ENCODE assay signal across 33 cellular contexts in the genomic region with DNA sequence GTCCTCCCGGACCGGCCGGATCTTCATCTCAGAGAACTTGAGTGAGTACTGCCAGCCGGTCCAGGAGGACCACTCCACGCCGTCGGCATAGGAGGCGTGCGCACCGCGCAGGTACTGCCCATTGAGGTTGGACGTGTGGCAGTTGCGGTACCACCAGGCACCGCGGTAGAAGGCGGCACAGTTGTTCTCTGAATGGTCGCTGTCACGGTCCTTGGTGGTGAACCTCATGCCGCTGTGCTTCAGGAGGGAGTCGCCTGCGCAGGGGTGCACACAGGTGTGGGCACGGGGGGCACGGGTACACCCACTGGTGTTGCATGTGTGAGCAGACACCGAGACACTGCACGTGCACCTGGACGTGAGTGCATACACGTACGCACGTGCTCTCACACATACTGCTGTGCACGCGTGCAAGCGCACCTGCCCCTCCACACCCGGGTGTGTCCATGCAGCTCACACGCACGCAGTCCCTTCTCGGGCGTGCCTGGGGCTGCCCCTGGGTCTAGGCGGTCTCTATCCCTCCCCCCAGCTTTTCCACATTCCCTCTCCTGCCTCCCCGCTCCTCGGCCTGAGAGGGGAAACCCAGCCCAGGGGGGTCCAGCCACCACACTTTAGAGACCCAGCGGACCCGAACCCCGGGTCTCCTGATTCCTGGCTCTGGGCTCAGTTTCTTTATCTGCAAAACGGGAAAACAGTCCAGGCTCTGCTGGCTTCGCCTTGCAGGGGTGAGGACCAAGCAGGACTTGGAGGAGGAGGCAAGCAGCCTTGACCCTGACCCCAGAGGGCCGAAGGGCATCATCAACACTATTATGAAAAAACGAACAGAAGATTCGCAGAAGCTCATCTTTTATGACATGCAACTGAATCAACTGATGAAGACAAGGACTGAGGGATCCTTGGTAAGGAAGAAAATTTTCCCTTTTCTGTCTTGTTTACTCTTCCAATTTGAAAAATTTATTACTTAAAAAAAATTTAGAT. TPM values are rescaled to one million over a fixed set of nuclear protein-coding genes. Genes with fewer than 3 reads are reported as not detected.
"Had no signal": no experiment of that assay in that cellular context is flagged by ENCODE, and none has a peak within 500 bp of the region (broad histone marks: within the 10 kb centered on the region; RNA-seq: fewer than 3 reads in every experiment).

No MANE protein-coding gene starts in this region.

- H3K9me3 Mint-ChIP-seq: endodermal cell had no signal

- H3K4me1 Mint-ChIP-seq: endodermal cell had no signal

- H3K36me3 ChIP-seq: esophagus squamous epithelium, gastrocnemius medialis, heart right ventricle, left lung, lower lobe of right lung had no signal

- H3K4me1 ChIP-seq: esophagus squamous epithelium, gastrocnemius medialis, heart right ventricle, left lung, lower lobe of right lung had no signal

- H3K27ac ChIP-seq: coronary artery, dorsolateral prefrontal cortex, epithelial cell of prostate, esophagus squamous epithelium, gastrocnemius medialis, heart right ventricle, left lung, lower lobe of right lung had no signal

- H3K27ac Mint-ChIP-seq: endodermal cell had no signal

- H3K4me3 Mint-ChIP-seq: endodermal cell had no signal

- ATAC-seq: esophagus mucosa, gastrocnemius medialis, heart right ventricle, left cardiac atrium, left lung, left ventricle myocardium superior, lower lobe of right lung had no signal

- H3K4me3 ChIP-seq: coronary artery, dorsolateral prefrontal cortex, esophagus squamous epithelium, gastrocnemius medialis, heart right ventricle, left lung, lower lobe of right lung had no signal

- FAIRE-seq: colon, endometrium, islet of Langerhans, keratinocyte had no signal

- DNase-seq: dermis blood vessel endothelial cell; dorsolateral prefrontal cortex; effector CD4-positive, alpha-beta T cell; effector memory CD4-positive, alpha-beta T cell; endodermal cell; erythroblast; esophagus squamous epithelium; foreskin fibroblast; foreskin melanocyte; gastrocnemius medialis; glutamatergic neuron; head of caudate nucleus; heart right ventricle; hippocampal formation; left cardiac atrium; left lung; left ventricle myocardium superior; lower lobe of right lung; mesendoderm; midbrain had no signal

- H3K9me3 ChIP-seq: esophagus squamous epithelium, gastrocnemius medialis, heart right ventricle, left lung, lower lobe of right lung had no signal

RNA-seq across cellular contexts. Expression of a gene that starts 7.7 kb away (rescaled TPM):
- total RNA-seq: dermis blood vessel endothelial cell, dorsolateral prefrontal cortex, endodermal cell, esophagus mucosa, gastrocnemius medialis, glomerular endothelial cell, heart right ventricle, kidney epithelial cell, left cardiac atrium, left ventricle myocardium superior, lower leg skin, lower lobe of right lung, lung microvascular endothelial cell, mononuclear cell, mucosa of gallbladder had no signal
- polyA plus RNA-seq: keratinocyte had no signal

RNA-seq across cellular contexts. Expression of a gene that starts 34.7 kb away (rescaled TPM):
- total RNA-seq: esophagus squamous epithelium, gastrocnemius medialis, glomerular endothelial cell, lung microvascular endothelial cell, mononuclear cell had no signal
